1 cellular context compared by ENCODE assay signal in genomic region chr9:32218100-32218767, GRCh38.
TF ChIP-seq lines count a peak whose summit lies in the region.

No MANE protein-coding gene starts in this region.

TF ChIP-seq in GM23338, 12 proteins besides CTCF, POLR2A, EP300 and RAD21 (continued from another document):
- TF ChIP-seq ETS1 (IDR thresholded peaks at IDR 0.05) (no peak), NANOG (IDR thresholded peaks at IDR 0.05; ENCODE audit: borderline replicate concordance) (no peak), STAT1 (IDR thresholded peaks at IDR 0.05; ENCODE audit: unreplicated experiment) (no peak), EZH2phosphoT487 (IDR thresholded peaks at IDR 0.05; ENCODE audit: unreplicated experiment) (no peak), CREB1 (CRISPR knock-in tag; IDR thresholded peaks at IDR 0.05; ENCODE audit: low read depth) (no peak), ZNF114 (CRISPR knock-in tag; IDR thresholded peaks at IDR 0.05) (no peak)
